ENCODE assay signal across 12 cellular contexts in the genomic region with DNA sequence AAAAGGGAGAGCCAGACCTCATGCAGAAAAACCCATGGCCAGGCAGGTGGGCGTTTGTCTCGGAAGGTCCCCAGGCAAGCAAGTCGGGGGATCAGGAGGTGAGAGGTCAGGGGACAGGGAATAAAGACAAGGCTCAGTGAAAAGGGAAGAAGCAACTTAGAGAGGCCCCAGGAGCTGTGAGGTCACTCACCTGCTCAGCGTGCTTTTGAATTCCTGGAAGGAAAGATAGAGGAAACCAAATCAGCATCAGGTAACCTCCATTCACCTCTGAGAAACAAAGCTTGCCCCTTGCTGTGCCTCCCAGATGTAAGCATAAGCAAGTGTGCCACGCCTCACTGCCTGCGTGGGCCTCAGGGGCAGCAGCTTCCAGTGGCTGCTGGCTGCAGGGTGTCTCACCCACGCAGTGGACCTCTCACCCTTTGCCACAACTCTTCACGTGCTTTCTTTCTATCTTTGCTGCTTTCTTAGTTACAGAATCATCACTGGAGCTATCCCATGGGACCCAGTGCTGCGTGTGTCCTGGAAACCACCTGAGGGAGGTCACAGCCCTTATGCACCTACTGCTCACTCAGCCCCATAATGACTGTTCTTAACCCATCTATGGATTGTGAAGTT. TPM values are rescaled to one million over a fixed set of nuclear protein-coding genes. Genes with fewer than 3 reads are reported as not detected.
DNase-seq lines count a peak whose midpoint lies in the region; ATAC-seq, FAIRE-seq and TF ChIP-seq lines count a peak whose summit lies in the region.
"Had no signal": no experiment of that assay in that cellular context is flagged by ENCODE, and none has a peak within 500 bp of the region (broad histone marks: within the 10 kb centered on the region; RNA-seq: fewer than 3 reads in every experiment).

No MANE protein-coding gene starts in this region.

- H3K27me3 ChIP-seq in PC-9 (ENCODE audit: insufficient read depth, low read depth) (no peaks in the 10 kb centered on the region), neuronal stem cell (ENCODE audit: control insufficient read depth in 3 of 3, insufficient read depth in 3 of 3, low read depth in 1 of 3, low read length in 3 of 3) (peaks cover 1 to 63% (median 19%) of the 10 kb centered on the region in 3 experiments)

- H3K4me1 ChIP-seq in PC-9 (replicated peaks; ENCODE audit: insufficient read depth) (no peaks in the 10 kb centered on the region), neuronal stem cell (ENCODE audit: control insufficient read depth in 2 of 2, insufficient read depth in 1 of 2, low read depth in 1 of 2, low read length in 2 of 2) (peaks cover 2 to 19% of the 10 kb centered on the region in 2 donors)

- H3K9me2 ChIP-seq in PC-9 (ENCODE audit: insufficient read depth) = no peaks in the 10 kb centered on the region

- no peak overlapping the region for H2AFZ ChIP-seq in PC-9
- H2AFZ ChIP-seq in neuronal stem cell (ENCODE audit: low read length) = no peak overlapping the region
- H2AFZ ChIP-seq: hepatocyte had no signal

- CTCF ChIA-PET in PC-9 (lab: Charles Lee) = no interaction called here

- H3K4ac ChIP-seq in neuronal stem cell (ENCODE audit: low read length) = no peak overlapping the region

- H3K36me3 ChIP-seq in PC-9 (ENCODE audit: low read depth) = no peaks in the 10 kb centered on the region
- H3K36me3 ChIP-seq in neuronal stem cell (replicated peaks in 1 of 2; ENCODE audit: control insufficient read depth in 2 of 2, insufficient read depth in 2 of 2, low read length in 2 of 2) = no peaks in the 10 kb centered on the region

- H3K79me1 ChIP-seq in neuronal stem cell (ENCODE audit: low read depth, low read length) = no peaks in the 10 kb centered on the region

- H4K20me1 ChIP-seq in PC-9 (ENCODE audit: insufficient read depth) = no peaks in the 10 kb centered on the region

- H3K23ac ChIP-seq in neuronal stem cell (ENCODE audit: low read depth, low read length, poor library complexity) = no peak overlapping the region

- no peaks in the 10 kb centered on the region for H3K36me3 Mint-ChIP-seq in naive B cell

- H3K9me3 ChIP-seq in PC-9 (ENCODE audit: insufficient read depth, low read depth) (no peaks in the 10 kb centered on the region), neuronal stem cell (replicated peaks in 1 of 2; ENCODE audit: control insufficient read depth in 2 of 2, insufficient read depth in 1 of 2, low read depth in 1 of 2, low read length in 2 of 2) (no peaks in the 10 kb centered on the region)
- H3K9me3 ChIP-seq: Caco-2 had no signal

- peaks cover 0 to 18% (median 9%) of the 10 kb centered on the region in 3 donors for H3K27me3 Mint-ChIP-seq in naive B cell

- POLR2A ChIA-PET in PC-9 (lab: Charles Lee; ENCODE audit: unreplicated experiment) = no interaction called here

- no peaks in the 10 kb centered on the region for H3K9me3 Mint-ChIP-seq in naive B cell
- H3K9me3 Mint-ChIP-seq: stimulated activated naive CD8-positive, alpha-beta T cell treated with anti-CD3 and anti-CD28 coated beads, Interleukin-15, Interleukin-2, amounts not matched to agents 100 ng/mL and 50 ng/mL, for 24 hours had no signal

- no peak overlapping the region for H2AK5ac ChIP-seq in neuronal stem cell (ENCODE audit: low read depth, low read length)

- no peak for TF ChIP-seq POLR2A in H54 (IDR thresholded peaks at IDR 0.05; ENCODE audit: low read depth, low read length)

- no peak overlapping the region for H4K8ac ChIP-seq in neuronal stem cell (ENCODE audit: low read depth, low read length)

- no peaks in the 10 kb centered on the region; the same call in 1 of the 2 replicates for H3F3A ChIP-seq in PC-9 (ENCODE audit: insufficient read depth, low read depth)

- TF ChIP-seq CTCF in PC-9 (conservative IDR thresholded peaks at IDR 0.05) = no peak

- no peak overlapping the region for H4K91ac ChIP-seq in neuronal stem cell (ENCODE audit: low read depth, low read length, poor library complexity)

- no peak overlapping the region for H2BK120ac ChIP-seq in neuronal stem cell (ENCODE audit: low read depth, low read length)

- WGBS in neuronal stem cell (ENCODE audit: extremely low coverage in 2 of 2, insufficient read length in 2 of 2, insufficient replicate concordance in 1 of 2), 2 donors = no CpG with 5 or more reads among the region's 9 CpGs

- no peak overlapping the region for H2BK12ac ChIP-seq in neuronal stem cell (ENCODE audit: low read length)

- peak overlapping the region in 1 of 8 donors; percentile 61 for H3K4me3 Mint-ChIP-seq in naive B cell
- H3K4me3 Mint-ChIP-seq: stimulated activated naive CD8-positive, alpha-beta T cell treated with anti-CD3 and anti-CD28 coated beads, Interleukin-15, Interleukin-2, amounts not matched to agents 100 ng/mL and 50 ng/mL, for 24 hours had no signal

- BruUV-seq in PC-9 (replicated peaks; lab: Mats Ljungman, UMichigan) = no TSS peak

- no peak overlapping the region for H3K4me2 ChIP-seq in PC-9
- no peak overlapping the region for H3K4me2 ChIP-seq in neuronal stem cell (ENCODE audit: insufficient read depth, low read length, poor library complexity, severe bottlenecking)
- H3K4me2 ChIP-seq: hepatocyte had no signal

- peaks cover 13 to 25% (median 21%) of the 10 kb centered on the region in 3 donors for H3K4me1 Mint-ChIP-seq in naive B cell

- peak; percentile 87 for ATAC-seq in GM18861 (IDR thresholded peaks at IDR 0.05; ENCODE audit: unreplicated experiment)
- ATAC-seq in GM21737 (IDR thresholded peaks at IDR 0.05; ENCODE audit: unreplicated experiment) = peak; percentile 50
- ATAC-seq in HG03354 (IDR thresholded peaks at IDR 0.05; ENCODE audit: poor library complexity, severe bottlenecking, unreplicated experiment) = peak; percentile 62
- peak; percentile 75 to 86 for ATAC-seq in naive B cell (ENCODE audit: low read depth in 2 of 2)

- no peaks in the 10 kb centered on the region for H3K79me2 ChIP-seq in PC-9 (ENCODE audit: low read depth)
- H3K79me2 ChIP-seq: hepatocyte had no signal

- H3K18ac ChIP-seq in neuronal stem cell (ENCODE audit: low read length) = no peak overlapping the region

- FAIRE-seq in urothelium cell line (lab: Jason Lieb, UNC) (no peak), H54 (lab: Jason Lieb, UNC) (no peak)

- H3K4me3 ChIP-seq in PC-9 = no peak overlapping the region
- no peak overlapping the region for H3K4me3 ChIP-seq in neuronal stem cell (ENCODE audit: low read length in 2 of 2)
- H3K4me3 ChIP-seq: hepatocyte had no signal

- no peak overlapping the region for H3K9ac ChIP-seq in neuronal stem cell (ENCODE audit: low read depth, low read length, poor library complexity)

- peak overlapping the region in 2 of 6 donors; percentile 61 to 75 for H3K27ac Mint-ChIP-seq in naive B cell
- H3K27ac Mint-ChIP-seq: stimulated activated naive CD8-positive, alpha-beta T cell treated with anti-CD3 and anti-CD28 coated beads, Interleukin-15, Interleukin-2, amounts not matched to agents 100 ng/mL and 50 ng/mL, for 24 hours had no signal

- DNase-seq in naive B cell (peak; percentile 11), urothelium cell line (ENCODE audit: low spot score) (no peak), H54 (ENCODE audit: insufficient read length, low spot score) (no peak), PC-9 (no peak), neuronal stem cell (ENCODE audit: low spot score) (no peak)
- DNase-seq: activated effector memory CD4-positive, alpha-beta T cell treated with anti-CD3 and anti-CD28 coated beads, Interleukin-2, amount 50 U/mL, for 16 hours; Caco-2 had no signal

- H3K14ac ChIP-seq in neuronal stem cell (ENCODE audit: low read length) = no peak overlapping the region

- no peak overlapping the region for H2BK5ac ChIP-seq in neuronal stem cell (ENCODE audit: low read length)

- H3K27ac ChIP-seq in PC-9 = no peak overlapping the region
- no peak overlapping the region for H3K27ac ChIP-seq in neuronal stem cell (replicated peaks; ENCODE audit: low read length)
- H3K27ac ChIP-seq: hepatocyte had no signal

- intact Hi-C loops in PC-9 (cut with micrococcal nuclease; ENCODE audit: unreplicated experiment) = no loop called here

- H2BK15ac ChIP-seq in neuronal stem cell (ENCODE audit: low read length) = no peak overlapping the region

RNA-seq across cellular contexts. Expression of a gene that starts 6.0 kb away (rescaled TPM):
- polyA plus RNA-seq in naive B cell (ENCODE audit: low read depth in 6 of 6) = under 1 TPM in 3 of 6 donors, not detected in 3; 0.09 to 0.27 (median 0.24) TPM
- 9.2 and 10.4 TPM in 2 replicates for total RNA-seq in PC-9 (2021)
- polyA plus RNA-seq in neuronal stem cell (2013, experiment 1 of 2) = 0.28 TPM
- polyA plus RNA-seq in neuronal stem cell (2013, experiment 2 of 2) = 0.28 TPM
- total RNA-seq: hepatocyte had no signal

RNA-seq across cellular contexts. Expression of a gene that starts 24.1 kb away (rescaled TPM):
- polyA plus RNA-seq in naive B cell (ENCODE audit: low read depth in 6 of 6) = 1 to 10 TPM in 3 of 6 donors, under 1 TPM in 3; 0.40 to 1.6 (median 1.0) TPM
- 57.6 and 66.0 TPM in 2 replicates for total RNA-seq in PC-9 (2021)
- 21.0 TPM for polyA plus RNA-seq in neuronal stem cell (2013, experiment 1 of 2)
- polyA plus RNA-seq in neuronal stem cell (2013, experiment 2 of 2) = 21.3 TPM

RNA-seq across cellular contexts. Expression of a gene that starts 44.7 kb away (rescaled TPM):
- 1,000 to 10,000 TPM; 2,383 to 2,887 (median 2,526) TPM for polyA plus RNA-seq in naive B cell (ENCODE audit: low read depth in 6 of 6)
- 2,373 and 2,766 TPM in 2 replicates for total RNA-seq in PC-9 (2021)
- polyA plus RNA-seq in neuronal stem cell (2013, experiment 1 of 2) = 3,697 TPM
- 3,656 TPM for polyA plus RNA-seq in neuronal stem cell (2013, experiment 2 of 2)

RNA-seq across cellular contexts. Expression of a gene that starts 51.6 kb away (rescaled TPM):
- not detected for polyA plus RNA-seq in naive B cell (ENCODE audit: low read depth in 6 of 6)
- total RNA-seq in PC-9 (2021) = not detected in 2 replicates
- not detected for polyA plus RNA-seq in neuronal stem cell (2013, experiment 1 of 2)
- not detected for polyA plus RNA-seq in neuronal stem cell (2013, experiment 2 of 2)
- total RNA-seq: Caco-2, hepatocyte had no signal
- polyA plus RNA-seq: hepatocyte had no signal
